In the genomic region with DNA sequence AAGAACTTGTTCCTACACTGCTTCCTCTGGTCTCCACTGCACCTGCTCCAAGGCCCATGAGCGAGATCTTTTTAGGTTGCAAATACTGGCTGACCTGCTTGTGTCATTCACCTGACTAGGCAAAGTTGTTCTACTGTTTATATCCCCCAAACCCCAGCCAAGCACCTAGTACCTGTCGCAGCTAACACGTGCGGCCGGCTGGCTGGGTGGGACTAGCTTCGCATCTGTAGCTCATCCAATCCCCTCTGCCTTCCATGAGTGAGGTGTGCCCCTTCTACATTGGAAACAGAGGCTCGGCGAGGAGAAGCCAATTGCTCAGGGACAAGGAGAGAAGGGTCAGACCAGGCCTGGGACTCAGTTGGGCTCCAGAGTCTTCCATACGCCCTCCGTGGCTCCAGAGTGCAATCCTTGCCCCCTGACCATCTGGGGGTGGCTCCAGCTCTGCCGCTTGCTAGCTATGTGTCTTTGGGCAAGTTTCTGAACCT, we compare ENCODE assay signal across 26 cellular contexts.
"Had no signal": no experiment of that assay in that cellular context is flagged by ENCODE, and none has a peak within 500 bp of the region (broad histone marks: within the 10 kb centered on the region; RNA-seq: fewer than 3 reads in every experiment).

No MANE protein-coding gene starts in this region.

- ATAC-seq: natural killer cell; pancreas; psoas muscle; right cardiac atrium; right lobe of liver; stimulated activated effector memory CD8-positive, alpha-beta T cell treated with anti-CD3 and anti-CD28 coated beads, Interleukin-12 subunit alpha, Interleukin-12 subunit beta, amount 100 ng/mL, for 72 hours; stimulated activated naive B cell treated with anti-CD40 and anti-IgM and Interleukin-4, amounts not matched to agents 10 μg/mL and 1 μg/mL and 100 μg/mL, for 72 hours had no signal

- H3K27ac Mint-ChIP-seq: natural killer cell; nephron; neural progenitor cell; progenitor cell of endocrine pancreas; stimulated activated effector memory CD8-positive, alpha-beta T cell treated with anti-CD3 and anti-CD28 coated beads, Interleukin-12 subunit alpha, Interleukin-12 subunit beta, amount 100 ng/mL, for 72 hours; stimulated activated naive B cell treated with anti-CD40 and anti-IgM and Interleukin-4, amounts not matched to agents 10 μg/mL and 1 μg/mL and 100 μg/mL, for 72 hours; stimulated activated naive CD8-positive, alpha-beta T cell treated with anti-CD3 and anti-CD28 coated beads, Interleukin-15, Interleukin-2, amounts not matched to agents 100 ng/mL and 50 ng/mL, for 24 hours had no signal

- H3K4me1 Mint-ChIP-seq: nephron; stimulated activated effector memory CD8-positive, alpha-beta T cell treated with anti-CD3 and anti-CD28 coated beads, Interleukin-12 subunit alpha, Interleukin-12 subunit beta, amount 100 ng/mL, for 72 hours had no signal

- H3K36me3 ChIP-seq: neural progenitor cell, neutrophil, pancreas, right lobe of liver, sigmoid colon, stomach, thoracic aorta, thyroid gland, tibial nerve, upper lobe of left lung, vagina had no signal

- H3K27me3 ChIP-seq: neutrophil, pancreas, right lobe of liver, thyroid gland, upper lobe of left lung, vagina had no signal

- H3K9me3 ChIP-seq: neutrophil, pancreas, psoas muscle, right lobe of liver, sigmoid colon, stomach, thoracic aorta, thyroid gland, tibial nerve, upper lobe of left lung, vagina had no signal

- H3K9me3 Mint-ChIP-seq: natural killer cell; nephron; stimulated activated effector memory CD8-positive, alpha-beta T cell treated with anti-CD3 and anti-CD28 coated beads, Interleukin-12 subunit alpha, Interleukin-12 subunit beta, amount 100 ng/mL, for 72 hours; stimulated activated naive CD8-positive, alpha-beta T cell treated with anti-CD3 and anti-CD28 coated beads, Interleukin-15, Interleukin-2, amounts not matched to agents 100 ng/mL and 50 ng/mL, for 24 hours had no signal

- H3K36me3 Mint-ChIP-seq: natural killer cell; neural progenitor cell; stimulated activated effector memory CD8-positive, alpha-beta T cell treated with anti-CD3 and anti-CD28 coated beads, Interleukin-12 subunit alpha, Interleukin-12 subunit beta, amount 100 ng/mL, for 72 hours; stimulated activated naive B cell treated with anti-CD40 and anti-IgM and Interleukin-4, amounts not matched to agents 10 μg/mL and 1 μg/mL and 100 μg/mL, for 72 hours had no signal

- H3K27ac ChIP-seq: neural progenitor cell, neutrophil, pancreas, psoas muscle, right lobe of liver, sigmoid colon, stomach, thoracic aorta, thyroid gland, tibial nerve, upper lobe of left lung, vagina had no signal

- H3K4me1 ChIP-seq: pancreas, psoas muscle, right lobe of liver, sigmoid colon, stomach, thyroid gland, tibial nerve, upper lobe of left lung, vagina had no signal

- H3K4me2 ChIP-seq: neural progenitor cell had no signal

- H3K4me3 ChIP-seq: neural progenitor cell, pancreas, psoas muscle, right lobe of liver, sigmoid colon, stomach, thoracic aorta, thyroid gland, tibial nerve, upper lobe of left lung, vagina had no signal

- DNase-seq: natural killer cell; nucleus accumbens; right lobe of liver; sigmoid colon; small intestine; stimulated activated CD4-positive, alpha-beta T cell treated with anti-CD3 and anti-CD28 coated beads, Interleukin-15, amount 100 ng/mL, for 24 hours; stimulated activated CD4-positive, alpha-beta T cell treated with anti-CD3 and anti-CD28 coated beads, Interleukin-2, amount 100 ng/mL, for 24 hours; stimulated activated CD4-positive, alpha-beta T cell treated with anti-CD3 and anti-CD28 coated beads, Interleukin-2, amount 100 ng/mL, for 48 hours; stimulated activated CD4-positive, alpha-beta T cell treated with anti-CD3 and anti-CD28 coated beads, Interleukin-4, amount 100 ng/mL, for 24 hours; stimulated activated naive B cell treated with anti-CD40 and anti-IgM and Interleukin-4, amounts not matched to agents 10 μg/mL and 1 μg/mL and 100 μg/mL, for 72 hours; stimulated activated naive CD4-positive, alpha-beta T cell treated with Interleukin-2 at 50 U/mL for 16 hours; stomach; thyroid gland; upper lobe of left lung had no signal

- H3K4me3 Mint-ChIP-seq: natural killer cell; nephron; neural progenitor cell; stimulated activated effector memory CD8-positive, alpha-beta T cell treated with anti-CD3 and anti-CD28 coated beads, Interleukin-12 subunit alpha, Interleukin-12 subunit beta, amount 100 ng/mL, for 72 hours; stimulated activated naive B cell treated with anti-CD40 and anti-IgM and Interleukin-4, amounts not matched to agents 10 μg/mL and 1 μg/mL and 100 μg/mL, for 72 hours; stimulated activated naive CD8-positive, alpha-beta T cell treated with anti-CD3 and anti-CD28 coated beads, Interleukin-15, Interleukin-2, amounts not matched to agents 100 ng/mL and 50 ng/mL, for 24 hours had no signal

- H2AFZ ChIP-seq: neural progenitor cell had no signal
